8 cellular contexts compared by ENCODE assay signal in the genomic region with DNA sequence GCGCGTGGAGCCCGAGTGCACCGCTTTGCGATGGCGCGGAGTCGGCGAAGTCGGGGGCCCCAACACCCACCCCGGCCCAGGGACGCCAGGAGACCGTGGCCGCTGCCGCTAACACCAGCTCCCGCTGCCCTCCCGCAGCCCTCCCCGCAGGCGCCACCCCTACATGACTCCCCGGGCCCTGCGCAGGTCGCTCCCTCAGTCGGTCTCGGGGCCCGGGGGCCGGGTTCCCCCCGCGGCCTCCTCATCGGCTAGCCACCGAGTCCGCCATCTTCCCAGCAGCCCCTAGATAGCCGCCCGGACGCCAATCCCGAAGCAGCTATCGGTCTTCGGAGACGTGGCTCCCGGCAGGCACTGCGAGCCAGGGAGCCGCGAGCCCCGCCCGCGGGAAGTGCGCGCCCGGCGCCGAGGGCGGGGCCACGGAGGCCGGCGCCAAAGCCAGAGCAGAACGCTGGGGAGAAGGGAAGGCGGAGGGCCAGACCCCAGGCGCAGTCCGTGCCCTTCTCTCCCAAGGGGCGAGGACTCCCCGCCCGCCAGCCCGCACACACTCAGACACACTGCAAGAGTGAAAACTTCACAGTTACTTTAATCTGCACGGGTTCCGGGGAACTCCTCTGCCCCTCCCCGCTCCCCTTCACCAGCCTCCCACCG. TPM values are rescaled to one million over a fixed set of nuclear protein-coding genes. Genes with fewer than 3 reads are reported as not detected.
DNase-seq lines count a peak whose midpoint lies in the region; ATAC-seq, FAIRE-seq and TF ChIP-seq lines count a peak whose summit lies in the region.

FASTK (minus strand) TSS at position 288 of the 648 bp plus-strand sequence; CDS start at position 245, 43 bp downstream.

- TF ChIP-seq EP300 in HepG2 (IDR thresholded peaks at IDR 0.05; ENCODE audit: low read depth in 2 of 2, low read length in 2 of 2): peak in 1 of 2 experiments; percentile 20; a peak in 1 of 4 replicates
- TF ChIP-seq EP300 in HepG2 (CRISPR knock-in tag; IDR thresholded peaks at IDR 0.05; ENCODE audit: borderline replicate concordance): no peak

- peak within 1 kb of the TSS; percentile 96 for H3K27ac ChIP-seq in BLaER1
- H3K27ac ChIP-seq in HepG2 (ENCODE audit: extremely low read length, insufficient read depth, low read length): peak within 1 kb of the TSS; percentile 85

- H3K4me1 ChIP-seq in BLaER1 (peaks cover 71% of the 10 kb centered on the region), HepG2 (ENCODE audit: insufficient read depth, low read length) (peaks cover 45% of the 10 kb centered on the region)

- H3K36me3 Mint-ChIP-seq in dendritic cell treated with granulocyte-macrophage colony-stimulating factor and Interleukin-4, amounts not matched to agents 40 ng/mL and 50 ng/mL, for 4 days (ENCODE audit: low read depth): peaks cover 73% of the 10 kb centered on the region

- WGBS in HepG2 (ENCODE audit: low lambda C conversion rate): 0% methylated on average over 2 of the region's 66 CpGs

- peak in 1 of 2 experiments; percentile 77; a peak in 2 of 4 replicates for TF ChIP-seq POLR2A in HepG2 (IDR thresholded peaks at IDR 0.05; ENCODE audit: insufficient read depth in 1 of 2, low read depth in 2 of 2, low read length in 2 of 2)

- H3K9me3 ChIP-seq in BLaER1 (no peaks in the 10 kb centered on the region), HepG2 (ENCODE audit: low read length) (no peaks in the 10 kb centered on the region)

- FAIRE-seq in HepG2 (lab: Jason Lieb, UNC): peak; percentile 39

- peak within 1 kb of the TSS; percentile 89 for H3K27ac Mint-ChIP-seq in dendritic cell treated with granulocyte-macrophage colony-stimulating factor and Interleukin-4, amounts not matched to agents 40 ng/mL and 50 ng/mL, for 4 days

- no peak within 1 kb of the TSS for H2AFZ ChIP-seq in HepG2 (ENCODE audit: low read length)

- H3K4me2 ChIP-seq in BLaER1 (peak within 1 kb of the TSS; percentile 99), HepG2 (ENCODE audit: low read depth, low read length) (peak within 1 kb of the TSS; percentile 99)

- peaks cover 23% of the 10 kb centered on the region for H3K36me3 ChIP-seq in BLaER1
- H3K36me3 ChIP-seq in HepG2 (replicated peaks in 1 of 2; ENCODE audit: control insufficient read depth in 1 of 2, insufficient read depth in 2 of 2, low read length in 2 of 2): peaks cover 4 to 6% of the 10 kb centered on the region in 2 experiments; a peak in 3 of 5 replicates

- no peak for TF ChIP-seq CTCF in HepG2 (CRISPR knock-in tag; IDR thresholded peaks at IDR 0.05)

- intact Hi-C loops in dendritic cell treated with granulocyte-macrophage colony-stimulating factor and Interleukin-4, amounts not matched to agents 40 ng/mL and 50 ng/mL, for 4 days (cut with micrococcal nuclease): loop anchor here (2.0 to 10.0 kb wide), 2 partner anchors 30 to 296 kb away; no protein-coding TSS in a partner anchor
- intact Hi-C loops in HepG2 (cut with micrococcal nuclease; ENCODE audit: unreplicated experiment): loop anchor here (1.0 to 10.0 kb wide), 2 partner anchors 18 to 164 kb away; partner anchors contain the start of gene SMARCD3

- peak; percentile 94 for DNase-seq in NCI-H748 (lab: John Stamatoyannopoulos, UW; ENCODE audit: unreplicated experiment)
- DNase-seq in activated CD4-positive, alpha-beta T cell treated with anti-CD3 and anti-CD28 coated beads, Interleukin-2, amount 50 U/mL, for 24 hours (ENCODE audit: low read depth in 1 of 2, low spot score in 1 of 2): peak; percentile 69 to 86
- peak; percentile 77 for DNase-seq in HepG2 (ENCODE audit: low spot score)
- DNase-seq in stimulated activated CD4-positive, alpha-beta T cell treated with anti-CD3 and anti-CD28 coated beads, Interleukin-2, amount 100 ng/mL, for 48 hours: peak; percentile 74 to 81

- peak; percentile 76 for ATAC-seq in GM19351 (IDR thresholded peaks at IDR 0.05; ENCODE audit: unreplicated experiment)
- peak; percentile 60 for ATAC-seq in HG03469 (IDR thresholded peaks at IDR 0.05; ENCODE audit: unreplicated experiment)
- peak; percentile 72 for ATAC-seq in HepG2

- H3K4me3 ChIP-seq in BLaER1 (peak within 1 kb of the TSS; percentile 99), HepG2 (replicated peaks in 1 of 3; ENCODE audit: insufficient read depth in 1 of 3, low read depth in 2 of 3, low read length in 3 of 3) (peak within 1 kb of the TSS; percentile 85 to 96 (median 88))

- peaks cover 65% of the 10 kb centered on the region for H3K4me1 Mint-ChIP-seq in dendritic cell treated with granulocyte-macrophage colony-stimulating factor and Interleukin-4, amounts not matched to agents 40 ng/mL and 50 ng/mL, for 4 days (ENCODE audit: low read depth)

- H3K9ac ChIP-seq in BLaER1 (peak within 1 kb of the TSS; percentile 99), HepG2 (ENCODE audit: insufficient read depth, low read depth, low read length) (peak within 1 kb of the TSS; percentile 100)

- H3K27me3 Mint-ChIP-seq in dendritic cell treated with granulocyte-macrophage colony-stimulating factor and Interleukin-4, amounts not matched to agents 40 ng/mL and 50 ng/mL, for 4 days: no peaks in the 10 kb centered on the region

- BruUV-seq in HepG2 (replicated peaks; lab: Mats Ljungman, UMichigan): TSS peak; percentile 65

- in situ Hi-C loops in HepG2 (cut with HindIII; ENCODE audit: extremely low pct_ligation_motif_present, low pct_unique_long_range_greater_than_20kb): no loop called here

- H3K27me3 ChIP-seq in BLaER1 (peaks cover 22% of the 10 kb centered on the region), HepG2 (ENCODE audit: control insufficient read depth in 1 of 2, insufficient read depth in 2 of 2, low read length in 2 of 2) (no peaks in the 10 kb centered on the region; a peak in 1 of 5 replicates)

- CTCF ChIA-PET in HepG2 (lab: Yijun Ruan, JAX; ENCODE audit: low intra/inter-chr PET ratio, low total read pairs): interaction anchor here (1.1 kb wide), 1 partner anchor 53 kb away, joined by 3 read pairs; no protein-coding TSS in a partner anchor

- peak within 1 kb of the TSS; percentile 86 for H3K4me3 Mint-ChIP-seq in dendritic cell treated with granulocyte-macrophage colony-stimulating factor and Interleukin-4, amounts not matched to agents 40 ng/mL and 50 ng/mL, for 4 days

- H3K9me3 Mint-ChIP-seq in dendritic cell treated with granulocyte-macrophage colony-stimulating factor and Interleukin-4, amounts not matched to agents 40 ng/mL and 50 ng/mL, for 4 days: no peaks in the 10 kb centered on the region

- H4K20me1 ChIP-seq in BLaER1 (peaks cover 58% of the 10 kb centered on the region), HepG2 (ENCODE audit: insufficient read depth, low read length) (no peaks in the 10 kb centered on the region)

- H3K79me2 ChIP-seq in HepG2 (ENCODE audit: insufficient read depth, low read length): peaks cover 33% of the 10 kb centered on the region

- peak; percentile 42; the same call in 1 of the 2 replicates for TF ChIP-seq RAD21 in HepG2 (CRISPR knock-in tag; IDR thresholded peaks at IDR 0.05)

- POLR2A ChIA-PET in HepG2 (lab: Yijun Ruan, JAX): interaction anchor here (1.0 to 3.8 kb wide), 10 partner anchors 8 to 152 kb away, joined by 3 to 144 read pairs (median 6); partner anchors contain the start of genes ABCB8, ABCF2, CHPF2 and SLC4A2

TF ChIP-seq in HepG2, 621 proteins besides CTCF, POLR2A, EP300 and RAD21 (continues in another document):
- TF ChIP-seq ZNF747 (CRISPR knock-in tag; IDR thresholded peaks at IDR 0.05; ENCODE audit: borderline replicate concordance): 0 out of 2 replicates have a peak, but pooled peaks have one; percentile 22
- TF ChIP-seq, protein P1, sequence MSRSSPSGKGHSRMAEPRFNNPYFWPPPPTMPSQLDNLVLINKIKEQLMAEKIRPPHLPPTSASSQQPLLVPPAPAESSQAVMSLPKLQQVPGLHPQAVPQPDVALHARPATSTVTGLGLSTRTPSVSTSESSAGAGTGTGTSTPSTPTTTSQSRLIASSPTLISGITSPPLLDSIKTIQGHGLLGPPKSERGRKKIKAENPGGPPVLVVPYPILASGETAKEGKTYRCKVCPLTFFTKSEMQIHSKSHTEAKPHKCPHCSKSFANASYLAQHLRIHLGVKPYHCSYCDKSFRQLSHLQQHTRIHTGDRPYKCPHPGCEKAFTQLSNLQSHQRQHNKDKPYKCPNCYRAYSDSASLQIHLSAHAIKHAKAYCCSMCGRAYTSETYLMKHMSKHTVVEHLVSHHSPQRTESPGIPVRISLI (CRISPR knock-in tag; IDR thresholded peaks at IDR 0.05; ENCODE audit: borderline replicate concordance): 0 out of 2 replicates have a peak, but pooled peaks have one; percentile 11
- 0 out of 2 replicates have a peak, but pooled peaks have one; percentile 55 for TF ChIP-seq NR1H2 (CRISPR knock-in tag; IDR thresholded peaks at IDR 0.05; ENCODE audit: borderline replicate concordance, low read depth)
- peak; percentile 66 for TF ChIP-seq NFYB (CRISPR knock-in tag; IDR thresholded peaks at IDR 0.05)
- no peak for TF ChIP-seq NONO (IDR thresholded peaks at IDR 0.05)
- peak; percentile 81 for TF ChIP-seq NONO (CRISPR knock-in tag; conservative IDR thresholded peaks at IDR 0.05)
- peak; percentile 46; the same call in 1 of the 2 replicates for TF ChIP-seq ELF3 (CRISPR knock-in tag; IDR thresholded peaks at IDR 0.05)
- no peak for TF ChIP-seq MXD4 (CRISPR knock-in tag; IDR thresholded peaks at IDR 0.05)

RNA-seq across cellular contexts. Expression of gene FASTK, which starts in this region (rescaled TPM):
- 33.0 and 52.9 TPM in 2 replicates for total RNA-seq in HepG2 (2016; rRNA removed; fragmentation: Illumina TruSeq; extraction: Trizol)
- total RNA-seq in HepG2 (2016; cell fraction: cytosol; rRNA removed; fragmentation: Illumina TruSeq; extraction: Trizol; ENCODE audit: low read depth): 29.1 and 30.5 TPM in 2 replicates
- 32.4 and 60.3 TPM in 2 replicates for total RNA-seq in HepG2 (2016; cell fraction: insoluble cytoplasmic fraction; rRNA removed; fragmentation: Illumina TruSeq; extraction: Trizol)
- 41.0 and 43.4 TPM in 2 replicates for total RNA-seq in HepG2 (2016; cell fraction: membrane; rRNA removed; fragmentation: Illumina TruSeq; extraction: Trizol)
- 51.3 and 66.2 TPM in 2 replicates for total RNA-seq in HepG2 (2016; cell fraction: nucleus; rRNA removed; fragmentation: Illumina TruSeq; extraction: Trizol)
- 55.7 and 69.5 TPM in 2 replicates for polyA plus RNA-seq in HepG2 (2011; rRNA removed)
- polyA plus RNA-seq in HepG2 (2011; cell fraction: cytosol; rRNA removed): 26.4 and 50.0 TPM in 2 replicates
- polyA plus RNA-seq in HepG2 (2011; cell fraction: nucleus; rRNA removed): 502 and 643 TPM in 2 replicates
- polyA plus RNA-seq in HepG2 (2012): 25.5 and 34.3 TPM in 2 replicates
- polyA plus RNA-seq in HepG2 (2016; cell fraction: cytosol; fragmentation: Illumina TruSeq; extraction: Trizol; ENCODE audit: low read depth): 23.6 and 24.6 TPM in 2 replicates
- 29.6 and 34.7 TPM in 2 replicates for polyA plus RNA-seq in HepG2 (2016; cell fraction: insoluble cytoplasmic fraction; fragmentation: Illumina TruSeq; extraction: Trizol; ENCODE audit: low read depth)
- 31.2 and 34.1 TPM in 2 replicates for polyA plus RNA-seq in HepG2 (2016; cell fraction: membrane; fragmentation: Illumina TruSeq; extraction: Trizol; ENCODE audit: low read depth)
- 122 and 126 TPM in 2 replicates for polyA plus RNA-seq in HepG2 (2016; cell fraction: nucleus; fragmentation: Illumina TruSeq; extraction: Trizol; ENCODE audit: insufficient read depth, low read depth)
- 72.5 and 75.7 TPM in 2 replicates for polyA minus RNA-seq in HepG2 (2011; rRNA and poly(A)+ RNA removed; ENCODE audit: low replicate concordance)
- polyA minus RNA-seq in HepG2 (2011; cell fraction: cytosol; rRNA and poly(A)+ RNA removed): 14.0 and 16.2 TPM in 2 replicates
- 80.8 and 95.9 TPM in 2 replicates for polyA minus RNA-seq in HepG2 (2011; cell fraction: nucleus; rRNA and poly(A)+ RNA removed)

Comparison
In these comparisons a context has a peak if more than half of its experiments do, and no peak if none do; other contexts are left out.
1. Peak in every context shown above with its lines: DNase-seq, ATAC-seq, H3K4me3 ChIP-seq and H3K27ac ChIP-seq.